Comparison of ENCODE assay signal across 2 cellular contexts in genomic region chr6:30635834-30636233, GRCh38.
A peak's percentile ranks its signal among the peaks of the same experiment; 100 is the strongest.
TF ChIP-seq lines count a peak whose summit lies in the region.

No MANE protein-coding gene starts in this region.

TF ChIP-seq in HEK293, 187 proteins besides CTCF, POLR2A, EP300 and RAD21:
- TF ChIP-seq EGR2 (tag by site-specific recombination; IDR thresholded peaks at IDR 0.05; ENCODE audit: low read depth) (peak; percentile 69), ZFHX2 (tag by site-specific recombination; conservative IDR thresholded peaks at IDR 0.05) (peak; percentile 43), ZNF629 (tag by site-specific recombination; IDR thresholded peaks at IDR 0.05) (no peak), GLIS2 (tag by site-specific recombination; IDR thresholded peaks at IDR 0.05) (no peak), ZSCAN18 (tag by site-specific recombination; IDR thresholded peaks at IDR 0.05) (no peak), ZNF202 (tag by site-specific recombination; IDR thresholded peaks at IDR 0.05; ENCODE audit: borderline replicate concordance) (no peak), KLF17 (tag by site-specific recombination; IDR thresholded peaks at IDR 0.05) (no peak)

TF ChIP-seq in K562, 482 proteins besides CTCF, POLR2A, EP300 and RAD21:
- TF ChIP-seq HDAC6 (IDR thresholded peaks at IDR 0.05; ENCODE audit: low read depth, low read length) (no peak), TRIM24 (IDR thresholded peaks at IDR 0.05) (0 out of 4 replicates have a peak, but pooled peaks of 1 of the 2 experiments have one; percentile 19), EGR1 (conservative IDR thresholded peaks at IDR 0.05) (peak; percentile 42; the same call in 1 of the 2 replicates), SNIP1 (IDR thresholded peaks at IDR 0.05; ENCODE audit: low read depth) (no peak), MCM7 (IDR thresholded peaks at IDR 0.05) (no peak)
